In the genomic region with DNA sequence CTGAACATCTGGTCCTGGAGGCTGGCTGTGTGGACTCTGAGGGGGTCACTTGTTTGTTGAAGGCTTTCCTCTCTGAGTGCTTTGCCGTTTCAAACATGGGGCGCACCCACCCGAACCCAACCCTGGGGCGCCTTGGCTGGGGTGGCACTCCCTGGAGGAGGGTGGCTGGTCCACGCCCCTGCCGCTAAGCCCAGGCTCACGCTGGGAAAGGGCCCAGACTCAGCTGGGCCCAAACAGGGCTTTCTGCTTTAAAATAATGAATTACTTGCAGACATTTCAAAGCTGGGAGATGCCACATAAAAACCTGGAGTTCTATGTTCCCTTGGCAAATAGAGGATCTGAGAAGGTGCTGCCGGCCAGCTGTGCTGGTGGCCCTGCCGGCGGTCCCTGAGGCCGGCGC, we compare ENCODE assay signal across 20 cellular contexts.
A peak's percentile ranks its signal among the peaks of the same experiment; 100 is the strongest.
DNase-seq lines count a peak whose midpoint lies in the region; ATAC-seq, FAIRE-seq and TF ChIP-seq lines count a peak whose summit lies in the region.
"Had no signal": no experiment of that assay in that cellular context is flagged by ENCODE, and none has a peak within 500 bp of the region (broad histone marks: within the 10 kb centered on the region; RNA-seq: fewer than 3 reads in every experiment).

No MANE protein-coding gene starts in this region.

- FAIRE-seq in GM19239 (lab: Jason Lieb, UNC), result no peak
- FAIRE-seq: D721Med, G401.6, GM12891, H54 had no signal

- H3K4me1 ChIP-seq in right cardiac atrium (ENCODE audit: control insufficient read depth, insufficient read depth, low read length), result no peaks in the 10 kb centered on the region
- H3K4me1 ChIP-seq in left ventricle myocardium inferior, result no peaks in the 10 kb centered on the region
- H3K4me1 ChIP-seq in testis, result peaks cover 3% of the 10 kb centered on the region
- peaks cover 26% of the 10 kb centered on the region for H3K4me1 ChIP-seq in OCI-LY7 (ENCODE audit: insufficient read depth, low read length, poor library complexity, severe bottlenecking)

- BruUV-seq in OCI-LY7 (replicated peaks; lab: Mats Ljungman, UMichigan), result no TSS peak

- ATAC-seq in right cardiac atrium (no peak), sciatic nerve (peak; percentile 18), GM21423 (IDR thresholded peaks at IDR 0.05; ENCODE audit: unreplicated experiment) (no peak)

- POLR2A ChIA-PET in OCI-LY7 (lab: Charles Lee), result no interaction called here

- TF ChIP-seq POLR2A in testis (IDR thresholded peaks at IDR 0.05), result no peak

- no peaks in the 10 kb centered on the region for H3K36me3 Mint-ChIP-seq in mesothelial cell of epicardium

- peaks cover 21% of the 10 kb centered on the region for H3K4me1 Mint-ChIP-seq in mesothelial cell of epicardium

- H3K9me3 ChIP-seq in right cardiac atrium (ENCODE audit: control insufficient read depth, low read length) (no peaks in the 10 kb centered on the region), left ventricle myocardium inferior (replicated peaks) (no peaks in the 10 kb centered on the region), testis (no peaks in the 10 kb centered on the region), OCI-LY7 (ENCODE audit: low read length) (no peaks in the 10 kb centered on the region)

- H2AFZ ChIP-seq in OCI-LY7 (ENCODE audit: low read length), result no peak overlapping the region
- H2AFZ ChIP-seq: GM23248 had no signal

- H3K27ac Mint-ChIP-seq in mesothelial cell of epicardium, result peak overlapping the region; percentile 64
- H3K27ac Mint-ChIP-seq: CD4-positive, alpha-beta T cell had no signal

- H3K79me2 ChIP-seq in OCI-LY7 (ENCODE audit: insufficient read depth, low read depth, low read length), result peaks cover 1% of the 10 kb centered on the region; the same call in 1 of the 2 replicates

- TF ChIP-seq CTCF in left ventricle myocardium inferior (IDR thresholded peaks at IDR 0.05; ENCODE audit: borderline replicate concordance) (no peak), mesothelial cell of epicardium (IDR thresholded peaks at IDR 0.05; ENCODE audit: unreplicated experiment) (no peak), testis (IDR thresholded peaks at IDR 0.05) (no peak), OCI-LY7 (conservative IDR thresholded peaks at IDR 0.05; ENCODE audit: low read length) (no peak)

- H3K4me3 Mint-ChIP-seq in mesothelial cell of epicardium, result no peak overlapping the region
- H3K4me3 Mint-ChIP-seq: CD4-positive, alpha-beta T cell had no signal

- 83% methylated on average over 12 of the region's 12 CpGs for WGBS in right cardiac atrium
- 86 to 89% methylated on average over 7 to 12 of the region's 12 CpGs for WGBS in testis, 2 donors

- no peak overlapping the region for H3K27ac ChIP-seq in right cardiac atrium (ENCODE audit: low read length)
- H3K27ac ChIP-seq in left ventricle myocardium inferior (replicated peaks), result no peak overlapping the region
- no peak overlapping the region for H3K27ac ChIP-seq in testis
- no peak overlapping the region for H3K27ac ChIP-seq in OCI-LY7 (ENCODE audit: low read depth, low read length, poor library complexity, severe bottlenecking)
- H3K27ac ChIP-seq: 22Rv1, GM23248 had no signal

- H3K36me3 ChIP-seq in left ventricle myocardium inferior (no peaks in the 10 kb centered on the region), testis (ENCODE audit: low read depth, missing control alignments) (no peaks in the 10 kb centered on the region), OCI-LY7 (ENCODE audit: insufficient read depth, low read length) (no peaks in the 10 kb centered on the region)

- H3K4me3 ChIP-seq in right cardiac atrium (ENCODE audit: low read length) (no peak overlapping the region), left ventricle myocardium inferior (no peak overlapping the region), testis (no peak overlapping the region), OCI-LY7 (ENCODE audit: low read depth, low read length, poor library complexity, severe bottlenecking) (no peak overlapping the region)
- H3K4me3 ChIP-seq: GM23248 had no signal

- H4K20me1 ChIP-seq in OCI-LY7 (ENCODE audit: insufficient read depth, low read length), result no peaks in the 10 kb centered on the region

- peak in 2 of 3 donors; percentile 30 to 41 for DNase-seq in right cardiac atrium
- DNase-seq in left ventricle myocardium inferior, result no peak
- DNase-seq in mesothelial cell of epicardium (ENCODE audit: low spot score in 2 of 2, unreplicated experiment in 2 of 2), result no peak
- DNase-seq in sciatic nerve (ENCODE audit: low spot score), result no peak
- no peak for DNase-seq in testis
- DNase-seq in OCI-LY7 (ENCODE audit: low spot score), result no peak
- no peak for DNase-seq in GM19239 (ENCODE audit: insufficient read length, low spot score)
- DNase-seq: DMS153, DMS79 treated with DMSO at 0.1 percent for 48 hours, EL, GM23248, IMR-90, KBM-7 had no signal

- H3K27me3 ChIP-seq in right cardiac atrium (ENCODE audit: control insufficient read depth, insufficient read depth) (no peaks in the 10 kb centered on the region), left ventricle myocardium inferior (ENCODE audit: low read depth) (no peaks in the 10 kb centered on the region), testis (no peaks in the 10 kb centered on the region)

- CTCF ChIA-PET in OCI-LY7 (lab: Charles Lee; ENCODE audit: unreplicated experiment), result no interaction called here

- no peak overlapping the region for H3K4me2 ChIP-seq in OCI-LY7 (ENCODE audit: low read length)

- H3K27me3 Mint-ChIP-seq in mesothelial cell of epicardium (ENCODE audit: low read depth), result peaks cover 2% of the 10 kb centered on the region
- H3K27me3 Mint-ChIP-seq: CD4-positive, alpha-beta T cell had no signal

- intact Hi-C loops in right cardiac atrium (cut with DNase I), result no loop called here
- intact Hi-C loops in left ventricle myocardium inferior (cut with micrococcal nuclease), result no loop called here
- intact Hi-C loops in sciatic nerve (cut with DNase I), result no loop called here
- intact Hi-C loops in testis (cut with DNase I; ENCODE audit: low total_unique reads), result no loop called here
- intact Hi-C loops in OCI-LY7 (cut with micrococcal nuclease; ENCODE audit: unreplicated experiment), result loop anchor here (10.0 kb wide), 1 partner anchor 125 kb away; no protein-coding TSS in a partner anchor

- H3K9me2 ChIP-seq in OCI-LY7 (ENCODE audit: insufficient read depth, low read length), result no peaks in the 10 kb centered on the region

- H3K9me3 Mint-ChIP-seq in mesothelial cell of epicardium, result no peaks in the 10 kb centered on the region
- H3K9me3 Mint-ChIP-seq: CD4-positive, alpha-beta T cell had no signal

Comparison
In these comparisons a context has a peak if more than half of its experiments do, and no peak if none do; other contexts are left out.
1. DNase-seq: peak in right cardiac atrium (2 of 3); none in left ventricle myocardium inferior (single experiment), mesothelial cell of epicardium (0 of 2), sciatic nerve (single experiment), testis (single experiment), OCI-LY7 (single experiment) and GM19239 (single experiment).